ENCODE assay signal across 25 cellular contexts in the genomic region with DNA sequence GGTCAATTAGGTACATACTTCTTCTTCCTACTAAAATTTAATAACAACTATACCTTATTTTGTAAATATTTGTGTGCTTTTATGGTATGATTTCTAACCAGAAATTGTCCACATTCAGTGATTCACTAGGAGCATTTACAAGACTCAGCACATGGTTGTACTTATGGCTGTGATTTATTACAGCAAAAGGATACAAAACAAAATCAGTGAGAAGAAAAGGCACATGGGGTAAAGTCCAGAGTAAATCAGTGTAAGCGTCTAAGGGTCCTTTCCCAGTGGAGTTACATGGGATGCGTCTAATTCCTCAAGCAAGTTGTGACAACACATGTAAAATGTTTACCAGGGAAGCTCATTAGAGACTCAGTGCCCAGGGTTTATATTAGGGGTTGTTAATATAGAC. TPM values are rescaled to one million over a fixed set of nuclear protein-coding genes. Genes with fewer than 3 reads are reported as not detected.
A peak's percentile ranks its signal among the peaks of the same experiment; 100 is the strongest.
DNase-seq lines count a peak whose midpoint lies in the region; ATAC-seq and TF ChIP-seq lines count a peak whose summit lies in the region.
"Had no signal": no experiment of that assay in that cellular context is flagged by ENCODE, and none has a peak within 500 bp of the region (broad histone marks: within the 10 kb centered on the region; RNA-seq: fewer than 3 reads in every experiment).

No MANE protein-coding gene starts in this region.

- H3K4me3 ChIP-seq in neutrophil (ENCODE audit: low read depth in 1 of 2, low read length in 1 of 2), result no peak overlapping the region
- H3K4me3 ChIP-seq in CD8-positive, alpha-beta T cell (ENCODE audit: low read depth, low read length), result no peak overlapping the region
- H3K4me3 ChIP-seq: SJSA1 had no signal

- peaks cover 39% of the 10 kb centered on the region for H3K36me3 Mint-ChIP-seq in CD8-positive, alpha-beta T cell

- H3K4me3 Mint-ChIP-seq in CD8-positive, alpha-beta T cell, result no peak overlapping the region

- peaks cover 58% of the 10 kb centered on the region for H3K4me1 Mint-ChIP-seq in CD8-positive, alpha-beta T cell (ENCODE audit: low read depth)

- no peaks in the 10 kb centered on the region for H3K9me3 ChIP-seq in neutrophil
- H3K9me3 ChIP-seq in CD8-positive, alpha-beta T cell (ENCODE audit: low read length), result no peaks in the 10 kb centered on the region
- H3K9me3 ChIP-seq: SJSA1 had no signal

- no peaks in the 10 kb centered on the region for H3K27me3 Mint-ChIP-seq in CD8-positive, alpha-beta T cell (ENCODE audit: low read depth)

- intact Hi-C loops in left colon (cut with DNase I, micrococcal nuclease), result no loop called here
- intact Hi-C loops in CD8-positive, alpha-beta T cell (cut with DNase I, micrococcal nuclease), result no loop called here

- ATAC-seq in left colon, result peak; percentile 42
- no peak for ATAC-seq in GM21381 (IDR thresholded peaks at IDR 0.05; ENCODE audit: unreplicated experiment)
- no peak for ATAC-seq in CD8-positive, alpha-beta T cell
- ATAC-seq: PC-3, Right ventricle myocardium inferior had no signal

- DNase-seq in GM04503 (ENCODE audit: low read depth), result peak; percentile 6
- no peak for DNase-seq in caudate nucleus (lab: John Stamatoyannopoulos, UW)
- DNase-seq in left colon, result no peak
- no peak for DNase-seq in cerebellar cortex (ENCODE audit: low spot score)
- no peak for DNase-seq in GF-D8 (lab: John Stamatoyannopoulos, UW)
- DNase-seq in CD8-positive, alpha-beta T cell, result no peak
- DNase-seq: 8988T; ACHN; DMS153; HCEC 1CT; Karpas-422; NCI-H1105; NCI-H146; NCI-H1930; NCI-H2107; NCI-H446; NCI-H524 treated with DMSO at 0.1 percent for 48 hours; NCI-H774; NK-92 treated with Interleukin-12 subunit alpha and Interleukin-12 subunit beta, amount 100 ng/mL, for 24 hours; PC-3 had no signal

- H3K36me3 ChIP-seq in neutrophil, result peaks cover 15% of the 10 kb centered on the region
- H3K36me3 ChIP-seq in CD8-positive, alpha-beta T cell (ENCODE audit: insufficient read depth, low read length), result no peaks in the 10 kb centered on the region

- TF ChIP-seq CTCF in neutrophil (IDR thresholded peaks at IDR 0.05), result no peak
- no peak for TF ChIP-seq CTCF in CD8-positive, alpha-beta T cell (IDR thresholded peaks at IDR 0.05)

- POLR2A ChIA-PET in CD8-positive, alpha-beta T cell (lab: Charles Lee), result no interaction called here

- peaks cover 3% of the 10 kb centered on the region for H3K9me3 Mint-ChIP-seq in CD8-positive, alpha-beta T cell

- CTCF ChIA-PET in CD8-positive, alpha-beta T cell (lab: Charles Lee), result no interaction called here

- H3K4me1 ChIP-seq in neutrophil (ENCODE audit: control insufficient read depth in 1 of 2, insufficient read depth in 1 of 2, low read depth in 1 of 2, low read length in 1 of 2), result peaks cover 18 to 27% of the 10 kb centered on the region in 2 experiments
- peaks cover 5% of the 10 kb centered on the region for H3K4me1 ChIP-seq in CD8-positive, alpha-beta T cell (ENCODE audit: insufficient read depth, low read length)
- H3K4me1 ChIP-seq: SJSA1 had no signal

- H3K27ac ChIP-seq in caudate nucleus (ENCODE audit: low read depth, low read length) (peak overlapping the region; percentile 14), neutrophil (peak overlapping the region; percentile 52)
- H3K27ac ChIP-seq in CD8-positive, alpha-beta T cell (ENCODE audit: low read depth, low read length), result no peak overlapping the region
- H3K27ac ChIP-seq: SJSA1 had no signal

- no peaks in the 10 kb centered on the region for H3K27me3 ChIP-seq in neutrophil
- H3K27me3 ChIP-seq in CD8-positive, alpha-beta T cell (ENCODE audit: insufficient read depth, low read length), result no peaks in the 10 kb centered on the region
- H3K27me3 ChIP-seq: SJSA1 had no signal

- no peak overlapping the region for H3K27ac Mint-ChIP-seq in CD8-positive, alpha-beta T cell

RNA-seq across cellular contexts. Expression of a gene that starts 31.1 kb away (rescaled TPM):
- total RNA-seq in left colon, result 10 to 100 TPM; 47.5 to 61.7 TPM
- total RNA-seq in CD8-positive, alpha-beta T cell, result 10 to 100 TPM; 33.9 to 36.5 TPM

RNA-seq across cellular contexts. Expression of a gene that starts 51.7 kb away (rescaled TPM):
- not detected for total RNA-seq in left colon
- not detected for total RNA-seq in CD8-positive, alpha-beta T cell
- total RNA-seq: H1, PC-3, Right ventricle myocardium inferior, SJSA1 had no signal
